ENCODE assay signal across 12 cellular contexts in the genomic region with DNA sequence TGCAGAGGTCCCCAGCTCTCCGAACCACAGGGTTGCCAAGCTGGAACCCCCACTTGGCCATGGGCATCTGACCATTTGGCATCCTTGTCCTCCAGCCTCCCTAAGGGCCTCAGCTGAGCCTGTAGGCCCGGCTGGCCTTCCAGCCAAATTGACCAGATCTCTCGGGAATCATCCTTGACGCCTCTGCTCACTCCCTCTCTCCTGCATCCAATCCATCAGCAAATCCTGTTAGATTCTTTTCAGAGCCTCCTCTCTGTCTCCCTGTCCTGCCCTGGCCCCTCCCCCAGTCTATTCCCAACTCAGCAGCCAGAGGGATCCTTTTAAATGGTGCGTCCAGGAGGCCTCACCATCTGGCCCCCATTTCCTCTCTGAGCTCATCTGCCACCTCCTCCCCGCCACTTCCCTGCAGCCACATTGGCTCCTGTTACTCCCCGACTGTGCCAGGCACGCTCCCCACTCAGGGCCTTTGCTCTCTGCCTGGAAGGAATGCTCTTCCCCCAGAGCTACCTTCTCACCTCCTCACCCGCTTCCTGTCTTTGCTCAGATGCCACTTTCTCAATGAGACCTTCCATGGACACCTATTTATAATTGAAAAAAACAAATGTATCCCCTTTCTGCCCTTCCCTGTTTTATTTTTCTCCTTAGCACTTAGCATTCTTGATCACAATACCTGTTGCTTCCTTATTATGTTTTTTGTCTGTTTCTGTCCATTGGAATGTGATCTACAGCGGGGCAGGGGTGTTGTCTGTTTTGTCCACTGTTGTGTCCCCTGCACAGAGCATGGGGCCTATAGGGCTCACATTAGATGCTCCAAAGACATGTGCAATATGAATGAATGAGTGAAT.
DNase-seq lines count a peak whose midpoint lies in the region; ATAC-seq and TF ChIP-seq lines count a peak whose summit lies in the region.
"Had no signal": no experiment of that assay in that cellular context is flagged by ENCODE, and none has a peak within 500 bp of the region (broad histone marks: within the 10 kb centered on the region; RNA-seq: fewer than 3 reads in every experiment).

No MANE protein-coding gene starts in this region.

- H3K79me2 ChIP-seq in SK-N-SH (ENCODE audit: insufficient read depth) (no peaks in the 10 kb centered on the region), osteoblast (ENCODE audit: insufficient read depth, low read length) (no peaks in the 10 kb centered on the region)

- H3K4me2 ChIP-seq in SK-N-SH (no peak overlapping the region), osteoblast (ENCODE audit: insufficient read depth, low read length) (no peak overlapping the region)
- H3K4me2 ChIP-seq: A549 had no signal

- H2AFZ ChIP-seq in SK-N-SH (ENCODE audit: low read depth) (peak overlapping the region; percentile 46; the same call in 1 of the 2 replicates), osteoblast (ENCODE audit: low read length) (no peak overlapping the region)

- H3K9me3 ChIP-seq in SK-N-SH (no peaks in the 10 kb centered on the region), osteoblast (ENCODE audit: low read depth, low read length) (no peaks in the 10 kb centered on the region)
- H3K9me3 ChIP-seq: A549 had no signal

- H3K4me1 ChIP-seq in SK-N-SH (ENCODE audit: control insufficient read depth in 1 of 2, insufficient read depth in 2 of 2, low read depth in 1 of 2, low read length in 1 of 2) (peaks cover 0 to 8% of the 10 kb centered on the region in 2 experiments; a peak in 2 of 4 replicates), osteoblast (ENCODE audit: insufficient read depth, low read length) (no peaks in the 10 kb centered on the region)
- H3K4me1 ChIP-seq: A549 had no signal

- POLR2A ChIA-PET in SK-N-SH (lab: Yijun Ruan, JAX) = interaction anchor here (0.6 kb wide), 1 partner anchor 90 kb away, joined by 3 read pairs; no protein-coding TSS in a partner anchor

- no peaks in the 10 kb centered on the region for H3K27me3 ChIP-seq in SK-N-SH (ENCODE audit: insufficient read depth)
- no peaks in the 10 kb centered on the region for H3K27me3 ChIP-seq in osteoblast (ENCODE audit: insufficient read depth, low read length)

- CTCF ChIA-PET in SK-N-SH (lab: Yijun Ruan, JAX) = interaction anchor here (0.8 to 1.4 kb wide), 4 partner anchors 46 to 90 kb away, joined by 3 to 5 read pairs (median 3); no protein-coding TSS in a partner anchor

- no peaks in the 10 kb centered on the region for H3K9me2 ChIP-seq in SK-N-SH

- DNase-seq in NCI-H146 (lab: John Stamatoyannopoulos, UW) (peak; percentile 30), NCI-H146 treated with DMSO at 0.1 percent for 48 hours (lab: John Stamatoyannopoulos, UW; ENCODE audit: unreplicated experiment) (no peak), HS-5 (ENCODE audit: low read depth) (peak; percentile 16), SK-N-SH (peak; percentile 77), CD1c-positive myeloid dendritic cell (ENCODE audit: extremely low spot score) (no peak), osteoblast (ENCODE audit: insufficient read length, low spot score, missing footprints) (no peak)
- DNase-seq: activated CD8-positive, alpha-beta T cell treated with anti-CD3 and anti-CD28 coated beads for 36 hours; NCI-H1436; nucleus accumbens had no signal

- WGBS in SK-N-SH (ENCODE audit: low lambda C conversion rate) = 43% methylated on average over 7 of the region's 10 CpGs

- TF ChIP-seq CTCF in SK-N-SH (IDR thresholded peaks at IDR 0.05) (no peak), nephron (IDR thresholded peaks at IDR 0.05; ENCODE audit: unreplicated experiment in 3 of 3) (peak in 1 of 3 experiments; percentile 18), osteoblast (IDR thresholded peaks at IDR 0.05; ENCODE audit: extremely low read depth, low read depth, low read length) (no peak)

- peaks cover 9% of the 10 kb centered on the region for H3K4me1 Mint-ChIP-seq in nephron

- ATAC-seq in HG03521 (IDR thresholded peaks at IDR 0.05; ENCODE audit: unreplicated experiment) = no peak
- ATAC-seq: A549; activated CD8-positive, alpha-beta T cell treated with anti-CD3 and anti-CD28 coated beads for 36 hours had no signal

- H3F3A ChIP-seq in SK-N-SH (replicated peaks; ENCODE audit: insufficient read depth) = no peaks in the 10 kb centered on the region

- H3K9ac ChIP-seq in SK-N-SH = no peak overlapping the region

- no peak overlapping the region for H3K4me3 ChIP-seq in SK-N-SH (ENCODE audit: low read depth in 2 of 2, low read length in 1 of 2)
- no peak overlapping the region for H3K4me3 ChIP-seq in osteoblast (ENCODE audit: insufficient read depth, low read length)
- H3K4me3 ChIP-seq: A549 had no signal

- H4K20me1 ChIP-seq in SK-N-SH (ENCODE audit: insufficient read depth) (no peaks in the 10 kb centered on the region), osteoblast (ENCODE audit: insufficient read depth, low read length) (no peaks in the 10 kb centered on the region)

- no peaks in the 10 kb centered on the region for H3K36me3 ChIP-seq in SK-N-SH (replicated peaks in 1 of 2; ENCODE audit: control insufficient read depth in 1 of 2, insufficient read depth in 2 of 2, low read length in 1 of 2)
- no peaks in the 10 kb centered on the region for H3K36me3 ChIP-seq in osteoblast (ENCODE audit: insufficient read depth, low read length)

- 0 out of 4 replicates have a peak, but pooled peaks of 1 of the 2 experiments have one; percentile 7 for TF ChIP-seq EP300 in SK-N-SH (IDR thresholded peaks at IDR 0.05; ENCODE audit: borderline replicate concordance in 1 of 2, low read depth in 1 of 2, low read length in 1 of 2)

- no peaks in the 10 kb centered on the region for H3K9me3 Mint-ChIP-seq in nephron
- H3K9me3 Mint-ChIP-seq: activated CD8-positive, alpha-beta T cell treated with anti-CD3 and anti-CD28 coated beads for 36 hours had no signal

- H3K27me3 Mint-ChIP-seq in nephron (ENCODE audit: low read depth) = peaks cover 15% of the 10 kb centered on the region
- H3K27me3 Mint-ChIP-seq: activated CD8-positive, alpha-beta T cell treated with anti-CD3 and anti-CD28 coated beads for 36 hours had no signal

- H3K27ac ChIP-seq in SK-N-SH (ENCODE audit: low read depth in 2 of 2, low read length in 1 of 2) = peak overlapping the region in 1 of 2 experiments; percentile 69; a peak in 2 of 4 replicates
- H3K27ac ChIP-seq in osteoblast (ENCODE audit: low read depth, low read length) = no peak overlapping the region
- H3K27ac ChIP-seq: A549 had no signal

- H3K27ac Mint-ChIP-seq in nephron = peak overlapping the region in 2 of 3 experiments; percentile 4 to 20
- H3K27ac Mint-ChIP-seq: activated CD8-positive, alpha-beta T cell treated with anti-CD3 and anti-CD28 coated beads for 36 hours had no signal

- no peak overlapping the region for H3K4me3 Mint-ChIP-seq in nephron
- H3K4me3 Mint-ChIP-seq: activated CD8-positive, alpha-beta T cell treated with anti-CD3 and anti-CD28 coated beads for 36 hours had no signal

- TF ChIP-seq RAD21 in SK-N-SH (IDR thresholded peaks at IDR 0.05; ENCODE audit: low read length) = peak; percentile 21; the same call in 1 of the 2 replicates

- H3K36me3 Mint-ChIP-seq in nephron (ENCODE audit: low read depth) = no peaks in the 10 kb centered on the region

TF ChIP-seq in SK-N-SH, 30 proteins besides CTCF, POLR2A, EP300 and RAD21:
- TF ChIP-seq CHD2 (IDR thresholded peaks at IDR 0.05; ENCODE audit: low read length, partially characterized antibody) (peak; percentile 70), TCF12 (IDR thresholded peaks at IDR 0.05) (peak; percentile 48; the same call in 1 of the 2 replicates)
- TF ChIP-seq, protein P1, sequence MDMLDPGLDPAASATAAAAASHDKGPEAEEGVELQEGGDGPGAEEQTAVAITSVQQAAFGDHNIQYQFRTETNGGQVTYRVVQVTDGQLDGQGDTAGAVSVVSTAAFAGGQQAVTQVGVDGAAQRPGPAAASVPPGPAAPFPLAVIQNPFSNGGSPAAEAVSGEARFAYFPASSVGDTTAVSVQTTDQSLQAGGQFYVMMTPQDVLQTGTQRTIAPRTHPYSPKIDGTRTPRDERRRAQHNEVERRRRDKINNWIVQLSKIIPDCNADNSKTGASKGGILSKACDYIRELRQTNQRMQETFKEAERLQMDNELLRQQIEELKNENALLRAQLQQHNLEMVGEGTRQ (IDR thresholded peaks at IDR 0.05; ENCODE audit: borderline replicate concordance, low read depth, low read length) = no peak

Comparison
In these comparisons a context has a peak if more than half of its experiments do, and no peak if none do; other contexts are left out.
1. DNase-seq: peak in NCI-H146 (single experiment), HS-5 (single experiment) and SK-N-SH (single experiment); none in NCI-H146 treated with DMSO at 0.1 percent for 48 hours (single experiment), CD1c-positive myeloid dendritic cell (single experiment) and osteoblast (single experiment).